Comparison of ENCODE assay signal across 9 cellular contexts in the genomic region with DNA sequence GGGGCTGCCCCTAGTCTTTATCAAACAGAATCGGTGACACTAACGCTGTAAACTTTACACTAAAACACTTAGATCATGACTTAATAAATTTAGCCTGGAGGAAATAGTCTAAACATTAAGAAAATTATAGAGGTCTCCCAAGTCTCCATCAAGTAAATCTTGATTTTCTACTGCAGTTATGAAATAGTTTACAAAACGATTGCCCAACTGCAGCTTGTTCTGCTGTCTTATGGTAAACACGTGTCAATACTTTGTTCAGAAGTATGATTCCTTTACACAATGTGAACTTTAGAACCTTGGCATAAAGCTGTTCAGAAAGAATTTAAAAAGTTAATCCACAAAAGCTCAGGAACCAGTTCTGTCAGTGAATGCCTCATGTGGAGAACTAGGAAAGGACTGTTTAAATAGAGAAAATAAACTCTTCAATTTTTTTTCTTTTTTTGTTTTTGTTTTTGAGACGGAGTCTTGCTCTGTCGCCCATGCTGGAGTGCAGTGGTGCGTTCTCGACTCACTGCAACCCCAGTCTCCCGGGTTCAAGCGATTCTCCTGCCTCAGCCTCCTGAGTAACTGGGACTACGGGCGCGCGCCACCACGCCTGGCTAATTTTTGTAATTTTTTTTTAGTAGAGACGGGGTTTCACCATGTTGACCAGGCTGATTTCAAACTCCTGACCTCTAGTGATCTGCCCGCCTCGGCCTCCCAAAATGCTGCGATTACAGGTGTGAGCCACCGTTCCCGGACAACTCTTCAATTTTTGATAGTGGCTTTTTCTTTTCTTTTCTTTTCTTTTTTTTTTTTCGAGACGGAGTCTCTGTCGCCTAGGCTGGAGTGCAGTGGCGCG. TPM values are rescaled to one million over a fixed set of nuclear protein-coding genes. Genes with fewer than 3 reads are reported as not detected.
A peak's percentile ranks its signal among the peaks of the same experiment; 100 is the strongest.
DNase-seq lines count a peak whose midpoint lies in the region; ATAC-seq, FAIRE-seq and TF ChIP-seq lines count a peak whose summit lies in the region.
"Had no signal": no experiment of that assay in that cellular context is flagged by ENCODE, and none has a peak within 500 bp of the region (broad histone marks: within the 10 kb centered on the region; RNA-seq: fewer than 3 reads in every experiment).

No MANE protein-coding gene starts in this region.

- no peak overlapping the region for H2AFZ ChIP-seq in SU-DHL-6 (ENCODE audit: low read depth, low read length, severe bottlenecking)

- 59 to 67% methylated on average over 26 of the region's 26 CpGs for WGBS in sigmoid colon, 2 donors

- H3K36me3 ChIP-seq in SU-DHL-6 (ENCODE audit: low read length) = no peaks in the 10 kb centered on the region
- peaks cover 0 to 3% (median 0%) of the 10 kb centered on the region in 4 donors for H3K36me3 ChIP-seq in sigmoid colon

- H3K4me2 ChIP-seq in SU-DHL-6 (ENCODE audit: low read depth, low read length, poor library complexity, severe bottlenecking) = peak overlapping the region; percentile 87

- TF ChIP-seq CTCF in SU-DHL-6 (IDR thresholded peaks at IDR 0.05; ENCODE audit: insufficient read depth, low read length, poor library complexity, severe bottlenecking) = no peak
- TF ChIP-seq CTCF in fibroblast of the aortic adventitia (IDR thresholded peaks at IDR 0.05; ENCODE audit: insufficient read depth, low read length) = no peak
- no peak for TF ChIP-seq CTCF in sigmoid colon (IDR thresholded peaks at IDR 0.05)

- peak overlapping the region; percentile 94 for H3K9ac ChIP-seq in SU-DHL-6 (ENCODE audit: low read length)

- no peak for ATAC-seq in HG02973 (IDR thresholded peaks at IDR 0.05; ENCODE audit: unreplicated experiment)

- H3F3A ChIP-seq in SU-DHL-6 (ENCODE audit: insufficient read depth) = peaks cover 11% of the 10 kb centered on the region

- FAIRE-seq in RCC 7860 (lab: Jason Lieb, UNC) = no peak
- FAIRE-seq: A204.1 had no signal

- H3K9me3 ChIP-seq in SU-DHL-6 (ENCODE audit: insufficient read depth, low read length) (no peaks in the 10 kb centered on the region), sigmoid colon (no peaks in the 10 kb centered on the region)

- peak overlapping the region; percentile 67 for H3K4me3 ChIP-seq in SU-DHL-6 (ENCODE audit: insufficient read depth, low read length, poor library complexity, severe bottlenecking)
- peak overlapping the region; percentile 97 for H3K4me3 ChIP-seq in fibroblast of the aortic adventitia (ENCODE audit: low read depth, low read length)
- peak overlapping the region; percentile 63 to 99 (median 88) for H3K4me3 ChIP-seq in sigmoid colon

- no peaks in the 10 kb centered on the region for H3K9me2 ChIP-seq in SU-DHL-6 (replicated peaks; ENCODE audit: insufficient read depth, low read length)

- H4K20me1 ChIP-seq in SU-DHL-6 (ENCODE audit: low read depth, low read length) = peaks cover 13% of the 10 kb centered on the region; the same call in 1 of the 2 replicates

- TF ChIP-seq POLR2A in sigmoid colon (IDR thresholded peaks at IDR 0.05) = no peak

- DNase-seq in SIG-M5 treated with dmso at 0.1 percent for 504 hours (lab: John Stamatoyannopoulos, UW; ENCODE audit: unreplicated experiment) = peak; percentile 65
- DNase-seq in SIG-M5 (lab: John Stamatoyannopoulos, UW) = no peak
- peak; percentile 66 for DNase-seq in fibroblast of the aortic adventitia (ENCODE audit: low read depth)
- DNase-seq in sigmoid colon = no peak
- DNase-seq in GDM1 (lab: John Stamatoyannopoulos, UW) = no peak
- no peak for DNase-seq in RCC 7860 (ENCODE audit: low spot score)

- no peaks in the 10 kb centered on the region for H3K27me3 ChIP-seq in SU-DHL-6 (ENCODE audit: low read length)
- H3K27me3 ChIP-seq in sigmoid colon = no peaks in the 10 kb centered on the region

- H3K27ac ChIP-seq in SU-DHL-6 (ENCODE audit: low read depth, low read length) (peak overlapping the region; percentile 75), sigmoid colon (peak overlapping the region; percentile 94 to 99 (median 96))

- intact Hi-C loops in sigmoid colon (cut with DNase I) = loop anchor here (5.0 kb wide), 3 partner anchors 68 to 92 kb away; a partner anchor contains a TSS

- TF ChIP-seq EP300 in sigmoid colon (IDR thresholded peaks at IDR 0.05) = no peak

- H3K4me1 ChIP-seq in sigmoid colon = peaks cover 0 to 60% (median 44%) of the 10 kb centered on the region in 4 donors

- peaks cover 65% of the 10 kb centered on the region for H3K79me2 ChIP-seq in SU-DHL-6 (ENCODE audit: insufficient read depth, low read length)

RNA-seq across cellular contexts. Expression of a gene that starts 1.6 kb away (rescaled TPM):
- total RNA-seq in fibroblast of the aortic adventitia (ENCODE audit: low replicate concordance) (14.0 and 26.0 TPM in 2 replicates), sigmoid colon (10 to 100 TPM; 13.4 to 27.3 (median 19.8) TPM)
- 10 to 100 TPM in 1 of 3 donors, 1 to 10 TPM in 2; 3.0 to 12.5 (median 5.3) TPM for polyA plus RNA-seq in sigmoid colon

RNA-seq across cellular contexts. Expression of a gene that starts 34.1 kb away (rescaled TPM):
- total RNA-seq in fibroblast of the aortic adventitia (ENCODE audit: low replicate concordance) = 0.16 and 1.4 TPM in 2 replicates
- under 1 TPM in 1 of 4 donors, not detected in 3; 0.14 TPM for total RNA-seq in sigmoid colon
- 10 to 100 TPM in 2 of 3 donors, 1 to 10 TPM in 1; 6.6 to 18.3 (median 11.1) TPM for polyA plus RNA-seq in sigmoid colon

Comparison
In these comparisons a context has a peak if more than half of its experiments do, and no peak if none do; other contexts are left out.
1. DNase-seq: peak in SIG-M5 treated with dmso at 0.1 percent for 504 hours (single experiment) and fibroblast of the aortic adventitia (single experiment); none in SIG-M5 (single experiment), sigmoid colon (single experiment), GDM1 (single experiment) and RCC 7860 (single experiment).
2. Peak in every context shown above with its lines, with median percentiles within 50 percentile points of each other: H3K4me3 ChIP-seq.